ENCODE assay signal across 11 cellular contexts in genomic region chr16:28186752-28187151, GRCh38. TPM values are rescaled to one million over a fixed set of nuclear protein-coding genes. Genes with fewer than 3 reads are reported as not detected.
A peak's percentile ranks its signal among the peaks of the same experiment; 100 is the strongest.
DNase-seq lines count a peak whose midpoint lies in the region; ATAC-seq and TF ChIP-seq lines count a peak whose summit lies in the region.
"Had no signal": no experiment of that assay in that cellular context is flagged by ENCODE, and none has a peak within 500 bp of the region (broad histone marks: within the 10 kb centered on the region; RNA-seq: fewer than 3 reads in every experiment).

No MANE protein-coding gene starts in this region.

- peaks cover 2% of the 10 kb centered on the region in 2 donors for H3K9me3 Mint-ChIP-seq in activated T-cell treated with anti-CD3 and anti-CD28 coated beads, Interleukin-2, amount 50 U/mL, for 72 hours
- H3K9me3 Mint-ChIP-seq in effector memory CD8-positive, alpha-beta T cell, result no peaks in the 10 kb centered on the region
- peaks cover 4 to 8% of the 10 kb centered on the region in 2 donors for H3K9me3 Mint-ChIP-seq in stimulated activated naive B cell treated with anti-CD40 and anti-IgM and Interleukin-4, amounts not matched to agents 10 μg/mL and 1 μg/mL and 100 μg/mL, for 72 hours

- H4K20me1 ChIP-seq in SK-N-SH (ENCODE audit: insufficient read depth), result peaks cover 81% of the 10 kb centered on the region

- H3K27ac ChIP-seq in SK-N-SH (ENCODE audit: low read depth in 2 of 2, low read length in 1 of 2), result peak overlapping the region; percentile 7 to 31; a peak in 2 of 4 replicates
- H3K27ac ChIP-seq: esophagus muscularis mucosa had no signal

- peaks cover 5 to 44% of the 10 kb centered on the region in 2 experiments; a peak in 3 of 4 replicates for H3K4me1 ChIP-seq in SK-N-SH (ENCODE audit: control insufficient read depth in 1 of 2, insufficient read depth in 2 of 2, low read depth in 1 of 2, low read length in 1 of 2)

- no peak for TF ChIP-seq RAD21 in SK-N-SH (IDR thresholded peaks at IDR 0.05; ENCODE audit: low read length)

- H3K4me1 Mint-ChIP-seq in activated T-cell treated with anti-CD3 and anti-CD28 coated beads, Interleukin-2, amount 50 U/mL, for 72 hours (ENCODE audit: low read depth), result peaks cover 92% of the 10 kb centered on the region
- peaks cover 55 to 88% of the 10 kb centered on the region in 2 donors for H3K4me1 Mint-ChIP-seq in effector memory CD8-positive, alpha-beta T cell (ENCODE audit: low read depth in 2 of 2)
- H3K4me1 Mint-ChIP-seq in stimulated activated naive B cell treated with anti-CD40 and anti-IgM and Interleukin-4, amounts not matched to agents 10 μg/mL and 1 μg/mL and 100 μg/mL, for 72 hours, result peaks cover 58 to 92% of the 10 kb centered on the region in 2 donors

- peak overlapping the region; percentile 69 to 87 for H3K4me3 Mint-ChIP-seq in activated T-cell treated with anti-CD3 and anti-CD28 coated beads, Interleukin-2, amount 50 U/mL, for 72 hours
- H3K4me3 Mint-ChIP-seq in effector memory CD8-positive, alpha-beta T cell, result peak overlapping the region; percentile 71 to 81
- peak overlapping the region; percentile 66 to 70 for H3K4me3 Mint-ChIP-seq in stimulated activated naive B cell treated with anti-CD40 and anti-IgM and Interleukin-4, amounts not matched to agents 10 μg/mL and 1 μg/mL and 100 μg/mL, for 72 hours
- H3K4me3 Mint-ChIP-seq: brain had no signal

- peaks cover 7 to 8% of the 10 kb centered on the region in 2 experiments for H3K36me3 ChIP-seq in SK-N-SH (replicated peaks in 1 of 2; ENCODE audit: control insufficient read depth in 1 of 2, insufficient read depth in 2 of 2, low read length in 1 of 2)
- H3K36me3 ChIP-seq: esophagus muscularis mucosa had no signal

- 93% methylated on average over 4 of the region's 4 CpGs for WGBS in SK-N-SH (ENCODE audit: low lambda C conversion rate)

- DNase-seq in activated T-cell treated with anti-CD3 and anti-CD28 coated beads, Interleukin-2, amount 50 U/mL, for 72 hours, result no peak
- no peak for DNase-seq in activated T-cell treated with anti-CD3 and anti-CD28 coated beads for 4 hours
- no peak for DNase-seq in SK-N-SH
- no peak for DNase-seq in effector memory CD8-positive, alpha-beta T cell
- DNase-seq in stimulated activated naive B cell treated with anti-CD40 and anti-IgM and Interleukin-4, amounts not matched to agents 10 μg/mL and 1 μg/mL and 100 μg/mL, for 72 hours, result no peak
- no peak for DNase-seq in cortex of kidney (lab: John Stamatoyannopoulos, UW)
- DNase-seq in NCI-H82 (lab: John Stamatoyannopoulos, UW), result no peak
- DNase-seq in GM13977 (ENCODE audit: low spot score), result no peak
- DNase-seq: NCI-H526 treated with DMSO at 0.1 percent for 48 hours had no signal

- no peaks in the 10 kb centered on the region for H3K9me2 ChIP-seq in SK-N-SH

- H3K79me2 ChIP-seq in SK-N-SH (ENCODE audit: insufficient read depth), result peaks cover 100% of the 10 kb centered on the region

- H3K9me3 ChIP-seq in SK-N-SH, result peaks cover 5% of the 10 kb centered on the region; the same call in 1 of the 2 replicates
- H3K9me3 ChIP-seq: esophagus muscularis mucosa had no signal

- peaks cover 15 to 26% of the 10 kb centered on the region in 2 donors for H3K36me3 Mint-ChIP-seq in activated T-cell treated with anti-CD3 and anti-CD28 coated beads, Interleukin-2, amount 50 U/mL, for 72 hours (ENCODE audit: insufficient read depth in 2 of 2)
- H3K36me3 Mint-ChIP-seq in effector memory CD8-positive, alpha-beta T cell (ENCODE audit: insufficient read depth), result peaks cover 12% of the 10 kb centered on the region
- peaks cover 40 to 57% of the 10 kb centered on the region in 2 donors for H3K36me3 Mint-ChIP-seq in stimulated activated naive B cell treated with anti-CD40 and anti-IgM and Interleukin-4, amounts not matched to agents 10 μg/mL and 1 μg/mL and 100 μg/mL, for 72 hours

- H3K4me2 ChIP-seq in SK-N-SH, result no peak overlapping the region

- no peak for TF ChIP-seq EP300 in SK-N-SH (IDR thresholded peaks at IDR 0.05; ENCODE audit: borderline replicate concordance in 1 of 2, low read depth in 1 of 2, low read length in 1 of 2)

- peak overlapping the region; percentile 94 for H3K27ac Mint-ChIP-seq in activated T-cell treated with anti-CD3 and anti-CD28 coated beads, Interleukin-2, amount 50 U/mL, for 72 hours
- H3K27ac Mint-ChIP-seq in effector memory CD8-positive, alpha-beta T cell, result peak overlapping the region; percentile 90 to 91
- H3K27ac Mint-ChIP-seq in stimulated activated naive B cell treated with anti-CD40 and anti-IgM and Interleukin-4, amounts not matched to agents 10 μg/mL and 1 μg/mL and 100 μg/mL, for 72 hours, result peak overlapping the region; percentile 95
- H3K27ac Mint-ChIP-seq: brain had no signal

- H3F3A ChIP-seq in SK-N-SH (replicated peaks; ENCODE audit: insufficient read depth), result peaks cover 5% of the 10 kb centered on the region

- in situ Hi-C loops in GM13977 (cut with MboI; ENCODE audit: low pct_unique_long_range_greater_than_20kb, low sequenced_read_pairs, unreplicated experiment), result loop anchor here (5.0 kb wide), 1 partner anchor 39 kb away; no protein-coding TSS in a partner anchor

- POLR2A ChIA-PET in SK-N-SH (lab: Yijun Ruan, JAX), result no interaction called here

- H2AFZ ChIP-seq in SK-N-SH (ENCODE audit: low read depth), result no peak overlapping the region

- no peaks in the 10 kb centered on the region for H3K27me3 ChIP-seq in SK-N-SH (ENCODE audit: insufficient read depth)
- H3K27me3 ChIP-seq: esophagus muscularis mucosa had no signal

- ATAC-seq in activated T-cell treated with anti-CD3 and anti-CD28 coated beads, Interleukin-2, amount 50 U/mL, for 72 hours (replicated peaks in 1 of 2), result peak; percentile 54 to 55
- ATAC-seq in effector memory CD8-positive, alpha-beta T cell (replicated peaks), result peak; percentile 60
- peak in 1 of 2 donors; percentile 22 for ATAC-seq in stimulated activated naive B cell treated with anti-CD40 and anti-IgM and Interleukin-4, amounts not matched to agents 10 μg/mL and 1 μg/mL and 100 μg/mL, for 72 hours (replicated peaks)

- H3K27me3 Mint-ChIP-seq in activated T-cell treated with anti-CD3 and anti-CD28 coated beads, Interleukin-2, amount 50 U/mL, for 72 hours (ENCODE audit: low read depth), result no peaks in the 10 kb centered on the region
- no peaks in the 10 kb centered on the region for H3K27me3 Mint-ChIP-seq in effector memory CD8-positive, alpha-beta T cell
- no peaks in the 10 kb centered on the region for H3K27me3 Mint-ChIP-seq in stimulated activated naive B cell treated with anti-CD40 and anti-IgM and Interleukin-4, amounts not matched to agents 10 μg/mL and 1 μg/mL and 100 μg/mL, for 72 hours

- no peak for TF ChIP-seq CTCF in SK-N-SH (IDR thresholded peaks at IDR 0.05)
- no peak for TF ChIP-seq CTCF in GM13977 (IDR thresholded peaks at IDR 0.05; ENCODE audit: extremely low read depth, insufficient read depth, missing control alignments)

- H3K4me3 ChIP-seq in SK-N-SH (ENCODE audit: low read depth in 2 of 2, low read length in 1 of 2), result no peak overlapping the region
- H3K4me3 ChIP-seq: esophagus muscularis mucosa had no signal

- CTCF ChIA-PET in SK-N-SH (lab: Yijun Ruan, JAX), result no interaction called here

- H3K9ac ChIP-seq in SK-N-SH, result no peak overlapping the region

TF ChIP-seq in SK-N-SH, 30 proteins besides CTCF, POLR2A, EP300 and RAD21:
- TF ChIP-seq EZH2phosphoT487 (IDR thresholded peaks at IDR 0.05; ENCODE audit: borderline replicate concordance, low read depth) (no peak), MAX (IDR thresholded peaks at IDR 0.05; ENCODE audit: low read depth) (no peak), NRF1 (IDR thresholded peaks at IDR 0.05; ENCODE audit: low read depth, low read length) (no peak), TEAD4 (IDR thresholded peaks at IDR 0.05; ENCODE audit: borderline replicate concordance, insufficient read depth) (no peak), PBX3 (IDR thresholded peaks at IDR 0.05) (no peak), MEF2A (IDR thresholded peaks at IDR 0.05; ENCODE audit: borderline replicate concordance, low read depth) (no peak), USF1 (IDR thresholded peaks at IDR 0.05; ENCODE audit: borderline replicate concordance, low read depth) (no peak), GATA2 (CRISPR knock-in tag; IDR thresholded peaks at IDR 0.05) (no peak)

RNA-seq across cellular contexts. Expression of gene XPO6, which starts 25.0 kb away (rescaled TPM):
- 100 to 1,000 TPM; 276 to 279 TPM for total RNA-seq in activated T-cell treated with anti-CD3 and anti-CD28 coated beads, Interleukin-2, amount 50 U/mL, for 72 hours
- polyA plus RNA-seq in SK-N-SH (2012; rRNA removed), result 97.1 and 118 TPM in 2 replicates
- 54.3 and 66.0 TPM in 2 replicates for polyA plus RNA-seq in SK-N-SH (2012; cell fraction: cytosol; rRNA removed)
- 188 and 208 TPM in 2 replicates for polyA plus RNA-seq in SK-N-SH (2012; cell fraction: nucleus; rRNA removed)
